12 cellular contexts compared by ENCODE assay signal in genomic region chr2:43193652-43193995, GRCh38. TPM values are rescaled to one million over a fixed set of nuclear protein-coding genes. Genes with fewer than 3 reads are reported as not detected.
DNase-seq lines count a peak whose midpoint lies in the region; ATAC-seq, FAIRE-seq and TF ChIP-seq lines count a peak whose summit lies in the region.
"Had no signal": no experiment of that assay in that cellular context is flagged by ENCODE, and none has a peak within 500 bp of the region (broad histone marks: within the 10 kb centered on the region; RNA-seq: fewer than 3 reads in every experiment).

No MANE protein-coding gene starts in this region.

- H3K27me3 ChIP-seq in Peyer's patch (no peaks in the 10 kb centered on the region), hepatocyte (no peaks in the 10 kb centered on the region), pancreas (no peaks in the 10 kb centered on the region)

- peak overlapping the region; percentile 76 to 99 (median 89) for H3K27ac ChIP-seq in Peyer's patch
- peak overlapping the region; percentile 97 for H3K27ac ChIP-seq in hepatocyte
- H3K27ac ChIP-seq in pancreas = peak overlapping the region; percentile 78 to 97 (median 90)
- H3K27ac ChIP-seq: epithelial cell of prostate had no signal

- intact Hi-C loops in pancreas (cut with DNase I) = no loop called here

- no peak overlapping the region for H2AFZ ChIP-seq in hepatocyte

- no peaks in the 10 kb centered on the region for H3K9me2 ChIP-seq in hepatocyte (replicated peaks; ENCODE audit: insufficient read depth)

- H3K4me1 ChIP-seq in Peyer's patch = peaks cover 4 to 49% (median 21%) of the 10 kb centered on the region in 4 donors
- H3K4me1 ChIP-seq in hepatocyte (ENCODE audit: insufficient read depth) = peaks cover 46% of the 10 kb centered on the region
- H3K4me1 ChIP-seq in pancreas = peaks cover 27 to 33% (median 28%) of the 10 kb centered on the region in 3 donors

- H3K79me2 ChIP-seq in hepatocyte = no peaks in the 10 kb centered on the region

- TF ChIP-seq CTCF in Peyer's patch (IDR thresholded peaks at IDR 0.05) (no peak), hepatocyte (IDR thresholded peaks at IDR 0.05; ENCODE audit: poor library complexity) (no peak), pancreas (IDR thresholded peaks at IDR 0.05) (no peak)

- H3K4me3 ChIP-seq in Peyer's patch (no peak overlapping the region), hepatocyte (no peak overlapping the region), pancreas (no peak overlapping the region)
- H3K4me3 ChIP-seq: smooth muscle cell had no signal

- peak overlapping the region; percentile 27 for H3K4me2 ChIP-seq in hepatocyte
- H3K4me2 ChIP-seq: smooth muscle cell had no signal

- peak; percentile 15 to 44 (median 18) for ATAC-seq in pancreas
- no peak for ATAC-seq in HG03159 (IDR thresholded peaks at IDR 0.05; ENCODE audit: unreplicated experiment)
- ATAC-seq: SK-N-SH treated with all-trans-retinoic acid at 6 μM for 48 hours had no signal

- no peak for FAIRE-seq in pancreas (lab: Jason Lieb, UNC)

- 45% methylated on average over 2 of the region's 2 CpGs for WGBS in hepatocyte (ENCODE audit: low lambda C conversion rate, missing lambda C conversion rate)
- 6 to 14% methylated on average over 2 of the region's 2 CpGs for WGBS in pancreas, 2 donors

- H3K36me3 ChIP-seq in Peyer's patch = no peaks in the 10 kb centered on the region
- H3K36me3 ChIP-seq in hepatocyte (replicated peaks; ENCODE audit: insufficient read depth, low read depth) = no peaks in the 10 kb centered on the region
- H3K36me3 ChIP-seq in pancreas = no peaks in the 10 kb centered on the region

- H4K20me1 ChIP-seq in hepatocyte (ENCODE audit: insufficient read depth, poor library complexity, severe bottlenecking) = no peaks in the 10 kb centered on the region

- TF ChIP-seq POLR2A in Peyer's patch (IDR thresholded peaks at IDR 0.05) = no peak

- H3K9me3 ChIP-seq in Peyer's patch (no peaks in the 10 kb centered on the region), hepatocyte (ENCODE audit: low read depth) (no peaks in the 10 kb centered on the region), pancreas (no peaks in the 10 kb centered on the region)

- peak; percentile 73 for DNase-seq in DMS53 (lab: John Stamatoyannopoulos, UW)
- no peak for DNase-seq in Peyer's patch
- DNase-seq in hepatocyte (ENCODE audit: low spot score) = no peak
- DNase-seq in pancreas = no peak
- DNase-seq in CD1c-positive myeloid dendritic cell (ENCODE audit: extremely low spot score) = no peak
- DNase-seq in NCI-H526 treated with DMSO at 0.1 percent for 48 hours (lab: John Stamatoyannopoulos, UW) = no peak
- DNase-seq in DMS79 treated with DMSO at 0.1 percent for 48 hours (lab: John Stamatoyannopoulos, UW) = no peak
- DNase-seq: NCI-H1417 treated with DMSO at 0.1 percent for 48 hours had no signal

RNA-seq across cellular contexts. Expression of gene ZFP36L2, which starts 32.8 kb away (rescaled TPM):
- total RNA-seq in Peyer's patch = 100 to 1,000 TPM in 3 of 4 donors, 10 to 100 TPM in 1; 90.4 to 227 (median 148) TPM
- total RNA-seq in hepatocyte = 77.6 and 85.1 TPM in 2 replicates
- polyA plus RNA-seq in hepatocyte = 266 and 285 TPM in 2 replicates
- 100 to 1,000 TPM in 1 of 6 donors, 10 to 100 TPM in 5; 36.8 to 117 (median 64.8) TPM for total RNA-seq in pancreas
- polyA plus RNA-seq in pancreas = 10 to 100 TPM; 44.4 to 52.6 TPM
